Comparison of ENCODE assay signal across 19 cellular contexts in genomic region chr10:87913170-87913921, GRCh38. TPM values are rescaled to one million over a fixed set of nuclear protein-coding genes. Genes with fewer than 3 reads are reported as not detected.
DNase-seq lines count a peak whose midpoint lies in the region; ATAC-seq and TF ChIP-seq lines count a peak whose summit lies in the region.
"Had no signal": no experiment of that assay in that cellular context is flagged by ENCODE, and none has a peak within 500 bp of the region (broad histone marks: within the 10 kb centered on the region; RNA-seq: fewer than 3 reads in every experiment).

No MANE protein-coding gene starts in this region.

- no peak for TF ChIP-seq POLR2A in erythroblast (IDR thresholded peaks at IDR 0.05; ENCODE audit: low read length)

- DNase-seq in natural killer cell (no peak), LHCN-M2 (ENCODE audit: low read depth) (peak; percentile 32), erythroblast (lab: John Stamatoyannopoulos, UW) (peak; percentile 25 to 37), NCI-H1436 (lab: John Stamatoyannopoulos, UW) (no peak), CD14-positive monocyte (ENCODE audit: low spot score) (no peak)
- no peak for DNase-seq in natural killer cell treated with Interleukin-12 subunit alpha and Interleukin-12 subunit beta and Interleukin-15 and Interleukin-18, amount 100 ng/mL, for 72 hours (ENCODE audit: low spot score)
- no peak for DNase-seq in stimulated activated naive B cell treated with anti-CD40 and anti-IgM and Interleukin-4, amounts not matched to agents 10 μg/mL and 1 μg/mL and 100 μg/mL, for 72 hours
- no peak for DNase-seq in activated CD8-positive, alpha-beta memory T cell treated with anti-CD3 and anti-CD28 coated beads, Interleukin-2, amount 10 ng/mL, durations not matched to agents 7 days and 5 days
- DNase-seq: ACHN; AML-193; CD8-positive, alpha-beta T cell; DND-41; MG63; NCI-H1092 treated with DMSO at 0.1 percent for 48 hours; NCI-H1694; NCI-H2107; NCI-H526 treated with DMSO at 0.1 percent for 48 hours; PC-9 had no signal

- H3K36me3 Mint-ChIP-seq in natural killer cell (peaks cover 23% of the 10 kb centered on the region), CD14-positive monocyte (peaks cover 42 to 54% of the 10 kb centered on the region in 2 donors)
- H3K36me3 Mint-ChIP-seq in natural killer cell treated with Interleukin-12 subunit alpha and Interleukin-12 subunit beta and Interleukin-15 and Interleukin-18, amount 100 ng/mL, for 72 hours = peaks cover 23% of the 10 kb centered on the region
- H3K36me3 Mint-ChIP-seq in stimulated activated naive B cell treated with anti-CD40 and anti-IgM and Interleukin-4, amounts not matched to agents 10 μg/mL and 1 μg/mL and 100 μg/mL, for 72 hours = peaks cover 63 to 82% of the 10 kb centered on the region in 2 donors
- peaks cover 74% of the 10 kb centered on the region for H3K36me3 Mint-ChIP-seq in activated CD8-positive, alpha-beta memory T cell treated with anti-CD3 and anti-CD28 coated beads, Interleukin-2, amount 10 ng/mL, durations not matched to agents 7 days and 5 days

- intact Hi-C loops in natural killer cell (cut with micrococcal nuclease) (no loop called here), CD14-positive monocyte (cut with micrococcal nuclease) (no loop called here)

- TF ChIP-seq CTCF in natural killer cell (IDR thresholded peaks at IDR 0.05) (no peak), CD14-positive monocyte (IDR thresholded peaks at IDR 0.05) (no peak)

- H3K27me3 Mint-ChIP-seq in natural killer cell (ENCODE audit: low read depth in 2 of 2) (no peaks in the 10 kb centered on the region), CD14-positive monocyte (ENCODE audit: low read depth in 3 of 3) (no peaks in the 10 kb centered on the region)
- H3K27me3 Mint-ChIP-seq in natural killer cell treated with Interleukin-12 subunit alpha and Interleukin-12 subunit beta and Interleukin-15 and Interleukin-18, amount 100 ng/mL, for 72 hours = no peaks in the 10 kb centered on the region
- no peaks in the 10 kb centered on the region for H3K27me3 Mint-ChIP-seq in stimulated activated naive B cell treated with anti-CD40 and anti-IgM and Interleukin-4, amounts not matched to agents 10 μg/mL and 1 μg/mL and 100 μg/mL, for 72 hours
- no peaks in the 10 kb centered on the region for H3K27me3 Mint-ChIP-seq in activated CD8-positive, alpha-beta memory T cell treated with anti-CD3 and anti-CD28 coated beads, Interleukin-2, amount 10 ng/mL, durations not matched to agents 7 days and 5 days

- no peak overlapping the region for H3K4me3 Mint-ChIP-seq in natural killer cell
- no peak overlapping the region for H3K4me3 Mint-ChIP-seq in natural killer cell treated with Interleukin-12 subunit alpha and Interleukin-12 subunit beta and Interleukin-15 and Interleukin-18, amount 100 ng/mL, for 72 hours
- H3K4me3 Mint-ChIP-seq in stimulated activated naive B cell treated with anti-CD40 and anti-IgM and Interleukin-4, amounts not matched to agents 10 μg/mL and 1 μg/mL and 100 μg/mL, for 72 hours = no peak overlapping the region
- no peak overlapping the region for H3K4me3 Mint-ChIP-seq in CD14-positive monocyte
- no peak overlapping the region for H3K4me3 Mint-ChIP-seq in activated CD8-positive, alpha-beta memory T cell treated with anti-CD3 and anti-CD28 coated beads, Interleukin-2, amount 10 ng/mL, durations not matched to agents 7 days and 5 days
- H3K4me3 Mint-ChIP-seq: CD8-positive, alpha-beta T cell; GM23338 had no signal

- H3K4me1 Mint-ChIP-seq in natural killer cell (peaks cover 64 to 66% of the 10 kb centered on the region in 2 donors), CD14-positive monocyte (peaks cover 31% of the 10 kb centered on the region)
- peaks cover 32% of the 10 kb centered on the region in 2 donors for H3K4me1 Mint-ChIP-seq in natural killer cell treated with Interleukin-12 subunit alpha and Interleukin-12 subunit beta and Interleukin-15 and Interleukin-18, amount 100 ng/mL, for 72 hours (ENCODE audit: low read depth in 2 of 2)
- peaks cover 16 to 47% of the 10 kb centered on the region in 2 donors for H3K4me1 Mint-ChIP-seq in stimulated activated naive B cell treated with anti-CD40 and anti-IgM and Interleukin-4, amounts not matched to agents 10 μg/mL and 1 μg/mL and 100 μg/mL, for 72 hours
- peaks cover 13% of the 10 kb centered on the region for H3K4me1 Mint-ChIP-seq in activated CD8-positive, alpha-beta memory T cell treated with anti-CD3 and anti-CD28 coated beads, Interleukin-2, amount 10 ng/mL, durations not matched to agents 7 days and 5 days

- CTCF ChIA-PET in activated CD8-positive, alpha-beta memory T cell treated with anti-CD3 and anti-CD28 coated beads, Interleukin-2, amount 10 ng/mL, durations not matched to agents 7 days and 5 days (lab: Charles Lee) = no interaction called here

- H3K27ac Mint-ChIP-seq in natural killer cell = peak overlapping the region; percentile 37 to 56
- no peak overlapping the region for H3K27ac Mint-ChIP-seq in natural killer cell treated with Interleukin-12 subunit alpha and Interleukin-12 subunit beta and Interleukin-15 and Interleukin-18, amount 100 ng/mL, for 72 hours
- peak overlapping the region; percentile 82 for H3K27ac Mint-ChIP-seq in stimulated activated naive B cell treated with anti-CD40 and anti-IgM and Interleukin-4, amounts not matched to agents 10 μg/mL and 1 μg/mL and 100 μg/mL, for 72 hours
- peak overlapping the region in 2 of 7 donors; percentile 21 to 46 for H3K27ac Mint-ChIP-seq in CD14-positive monocyte
- no peak overlapping the region for H3K27ac Mint-ChIP-seq in activated CD8-positive, alpha-beta memory T cell treated with anti-CD3 and anti-CD28 coated beads, Interleukin-2, amount 10 ng/mL, durations not matched to agents 7 days and 5 days
- H3K27ac Mint-ChIP-seq: CD8-positive, alpha-beta T cell; GM23338 had no signal

- ATAC-seq in natural killer cell = no peak
- no peak for ATAC-seq in natural killer cell treated with Interleukin-12 subunit alpha and Interleukin-12 subunit beta and Interleukin-15 and Interleukin-18, amount 100 ng/mL, for 72 hours
- no peak for ATAC-seq in stimulated activated naive B cell treated with anti-CD40 and anti-IgM and Interleukin-4, amounts not matched to agents 10 μg/mL and 1 μg/mL and 100 μg/mL, for 72 hours (replicated peaks)
- no peak for ATAC-seq in activated CD8-positive, alpha-beta memory T cell treated with anti-CD3 and anti-CD28 coated beads, Interleukin-2, amount 10 ng/mL, durations not matched to agents 7 days and 5 days
- ATAC-seq: CD8-positive, alpha-beta T cell; GM23338 had no signal

- H3K9me3 Mint-ChIP-seq in natural killer cell (peaks cover 7 to 15% of the 10 kb centered on the region in 2 donors), CD14-positive monocyte (peaks cover 4 to 30% (median 14%) of the 10 kb centered on the region in 7 donors)
- H3K9me3 Mint-ChIP-seq in natural killer cell treated with Interleukin-12 subunit alpha and Interleukin-12 subunit beta and Interleukin-15 and Interleukin-18, amount 100 ng/mL, for 72 hours = peaks cover 16% of the 10 kb centered on the region
- peaks cover 15 to 17% of the 10 kb centered on the region in 2 donors for H3K9me3 Mint-ChIP-seq in stimulated activated naive B cell treated with anti-CD40 and anti-IgM and Interleukin-4, amounts not matched to agents 10 μg/mL and 1 μg/mL and 100 μg/mL, for 72 hours
- H3K9me3 Mint-ChIP-seq in activated CD8-positive, alpha-beta memory T cell treated with anti-CD3 and anti-CD28 coated beads, Interleukin-2, amount 10 ng/mL, durations not matched to agents 7 days and 5 days (ENCODE audit: low read depth) = peaks cover 12% of the 10 kb centered on the region

RNA-seq across cellular contexts. Expression of gene PTEN, which starts 49.9 kb away (rescaled TPM):
- total RNA-seq in natural killer cell (100 to 1,000 TPM; 107 to 142 (median 121) TPM), LHCN-M2 (2014; rRNA removed) (43.5 and 50.1 TPM in 2 replicates)
- total RNA-seq in natural killer cell treated with Interleukin-12 subunit alpha and Interleukin-12 subunit beta and Interleukin-15 and Interleukin-18, amount 100 ng/mL, for 72 hours = 10 to 100 TPM; 49.8 to 75.3 TPM
- polyA plus RNA-seq in LHCN-M2 (2012) = 22.3 TPM
- 10 to 100 TPM; 37.7 to 57.6 TPM for polyA plus RNA-seq in CD14-positive monocyte
- 10 to 100 TPM; 73.7 to 90.4 TPM for total RNA-seq in activated CD8-positive, alpha-beta memory T cell treated with anti-CD3 and anti-CD28 coated beads, Interleukin-2, amount 10 ng/mL, durations not matched to agents 7 days and 5 days

RNA-seq across cellular contexts. Expression of gene KLLN, which starts 50.0 kb away (rescaled TPM):
- total RNA-seq in natural killer cell (under 1 TPM; 0.68 to 0.73 (median 0.70) TPM), LHCN-M2 (2014; rRNA removed) (0.77 and 0.92 TPM in 2 replicates)
- under 1 TPM; 0.17 to 0.52 TPM for total RNA-seq in natural killer cell treated with Interleukin-12 subunit alpha and Interleukin-12 subunit beta and Interleukin-15 and Interleukin-18, amount 100 ng/mL, for 72 hours
- polyA plus RNA-seq in LHCN-M2 (2012) = 0.33 TPM
- polyA plus RNA-seq in CD14-positive monocyte = under 1 TPM; 0.12 to 0.23 TPM
- total RNA-seq in activated CD8-positive, alpha-beta memory T cell treated with anti-CD3 and anti-CD28 coated beads, Interleukin-2, amount 10 ng/mL, durations not matched to agents 7 days and 5 days = under 1 TPM; 0.67 to 0.84 TPM

Comparison
In these comparisons a context has a peak if more than half of its experiments do, and no peak if none do; other contexts are left out.
1. H3K27ac Mint-ChIP-seq: peak in natural killer cell (2 of 2) and stimulated activated naive B cell treated with anti-CD40 and anti-IgM and Interleukin-4, amounts not matched to agents 10 μg/mL and 1 μg/mL and 100 μg/mL, for 72 hours (single experiment); none in natural killer cell treated with Interleukin-12 subunit alpha and Interleukin-12 subunit beta and Interleukin-15 and Interleukin-18, amount 100 ng/mL, for 72 hours (0 of 2) and activated CD8-positive, alpha-beta memory T cell treated with anti-CD3 and anti-CD28 coated beads, Interleukin-2, amount 10 ng/mL, durations not matched to agents 7 days and 5 days (single experiment).
2. DNase-seq: peak in LHCN-M2 (single experiment) and erythroblast (2 of 2); none in natural killer cell (single experiment), natural killer cell treated with Interleukin-12 subunit alpha and Interleukin-12 subunit beta and Interleukin-15 and Interleukin-18, amount 100 ng/mL, for 72 hours (single experiment), stimulated activated naive B cell treated with anti-CD40 and anti-IgM and Interleukin-4, amounts not matched to agents 10 μg/mL and 1 μg/mL and 100 μg/mL, for 72 hours (single experiment), NCI-H1436 (single experiment), CD14-positive monocyte (single experiment) and activated CD8-positive, alpha-beta memory T cell treated with anti-CD3 and anti-CD28 coated beads, Interleukin-2, amount 10 ng/mL, durations not matched to agents 7 days and 5 days (single experiment).